In the genomic region with DNA sequence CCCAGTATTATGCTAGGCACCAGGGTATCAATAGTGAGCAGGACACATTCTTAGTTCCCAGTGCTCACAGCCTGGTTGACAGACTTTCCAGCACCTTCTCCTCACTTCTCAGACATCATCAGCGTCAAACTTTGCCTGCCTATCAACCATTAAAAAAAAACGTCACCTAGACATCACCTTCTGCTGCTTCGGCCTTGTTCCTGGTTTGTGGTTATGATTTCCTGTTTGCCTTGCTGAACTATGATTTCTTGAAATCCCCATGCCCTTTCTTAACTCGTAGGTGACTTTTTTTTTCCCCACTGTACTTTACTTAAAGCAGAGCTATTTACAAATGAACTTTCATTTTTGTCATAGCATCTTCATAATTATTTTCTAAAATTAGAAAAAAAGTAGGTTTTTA, we compare ENCODE assay signal across 8 cellular contexts.
A peak's percentile ranks its signal among the peaks of the same experiment; 100 is the strongest.
DNase-seq lines count a peak whose midpoint lies in the region; ATAC-seq, FAIRE-seq and TF ChIP-seq lines count a peak whose summit lies in the region.

No MANE protein-coding gene starts in this region.

- peak overlapping the region; percentile 2 to 15 for H3K4me3 Mint-ChIP-seq in stimulated activated naive B cell treated with anti-CD40 and anti-IgM and Interleukin-4, amounts not matched to agents 10 μg/mL and 1 μg/mL and 100 μg/mL, for 72 hours

- peaks cover 46 to 60% of the 10 kb centered on the region in 2 donors for H3K4me1 Mint-ChIP-seq in stimulated activated naive B cell treated with anti-CD40 and anti-IgM and Interleukin-4, amounts not matched to agents 10 μg/mL and 1 μg/mL and 100 μg/mL, for 72 hours

- H3K9me3 Mint-ChIP-seq in stimulated activated naive B cell treated with anti-CD40 and anti-IgM and Interleukin-4, amounts not matched to agents 10 μg/mL and 1 μg/mL and 100 μg/mL, for 72 hours, result peaks cover 2 to 4% of the 10 kb centered on the region in 2 donors

- no peaks in the 10 kb centered on the region for H3K27me3 Mint-ChIP-seq in stimulated activated naive B cell treated with anti-CD40 and anti-IgM and Interleukin-4, amounts not matched to agents 10 μg/mL and 1 μg/mL and 100 μg/mL, for 72 hours

- TF ChIP-seq POLR2A in GM12891 (IDR thresholded peaks at IDR 0.05; ENCODE audit: low read depth, low read length), result no peak

- H3K27ac Mint-ChIP-seq in stimulated activated naive B cell treated with anti-CD40 and anti-IgM and Interleukin-4, amounts not matched to agents 10 μg/mL and 1 μg/mL and 100 μg/mL, for 72 hours, result peak overlapping the region; percentile 95

- FAIRE-seq in GM12891 (lab: Jason Lieb, UNC), result peak; percentile 87

- peak; percentile 90 for ATAC-seq in GM21717 (IDR thresholded peaks at IDR 0.05; ENCODE audit: unreplicated experiment)
- ATAC-seq in stimulated activated naive B cell treated with anti-CD40 and anti-IgM and Interleukin-4, amounts not matched to agents 10 μg/mL and 1 μg/mL and 100 μg/mL, for 72 hours (replicated peaks), result peak; percentile 90 to 92

- DNase-seq in GM12891 (ENCODE audit: insufficient read length, low spot score) (no peak), Kasumi-1 (lab: John Stamatoyannopoulos, UW) (peak; percentile 15 to 19), DMS 273 (lab: John Stamatoyannopoulos, UW; ENCODE audit: unreplicated experiment) (no peak), midbrain (lab: John Stamatoyannopoulos, UW) (no peak), cortex of kidney (lab: John Stamatoyannopoulos, UW) (no peak)
- peak; percentile 38 for DNase-seq in activated naive CD4-positive, alpha-beta T cell treated with anti-CD3 and anti-CD28 coated beads, Interleukin-2, amount 50 U/mL, for 16 hours
- DNase-seq in stimulated activated naive B cell treated with anti-CD40 and anti-IgM and Interleukin-4, amounts not matched to agents 10 μg/mL and 1 μg/mL and 100 μg/mL, for 72 hours, result peak; percentile 74

- H3K36me3 Mint-ChIP-seq in stimulated activated naive B cell treated with anti-CD40 and anti-IgM and Interleukin-4, amounts not matched to agents 10 μg/mL and 1 μg/mL and 100 μg/mL, for 72 hours, result peaks cover 2 to 8% of the 10 kb centered on the region in 2 donors

TF ChIP-seq in GM12891, 5 proteins besides CTCF, POLR2A, EP300 and RAD21:
- TF ChIP-seq POU2F2 (IDR thresholded peaks at IDR 0.05; ENCODE audit: low read depth, low read length) (peak; percentile 45; the same call in 1 of the 2 replicates), TAF1 (IDR thresholded peaks at IDR 0.05; ENCODE audit: low read depth, low read length) (no peak), PAX5 (IDR thresholded peaks at IDR 0.05; ENCODE audit: insufficient read depth, low read length, severe bottlenecking) (no peak), SPI1 (IDR thresholded peaks at IDR 0.05; ENCODE audit: low read depth, low read length) (peak; percentile 38)
TF ChIP-seq in GM12891: peak in this region for 2.

Comparison
In these comparisons a context has a peak if more than half of its experiments do, and no peak if none do; other contexts are left out.
1. DNase-seq: peak in Kasumi-1 (2 of 2), activated naive CD4-positive, alpha-beta T cell treated with anti-CD3 and anti-CD28 coated beads, Interleukin-2, amount 50 U/mL, for 16 hours (single experiment) and stimulated activated naive B cell treated with anti-CD40 and anti-IgM and Interleukin-4, amounts not matched to agents 10 μg/mL and 1 μg/mL and 100 μg/mL, for 72 hours (single experiment); none in GM12891 (single experiment), DMS 273 (single experiment), midbrain (single experiment) and cortex of kidney (single experiment).